ENCODE assay signal across 8 cellular contexts in genomic region chr4:1324443-1325175, GRCh38. TPM values are rescaled to one million over a fixed set of nuclear protein-coding genes. Genes with fewer than 3 reads are reported as not detected.
DNase-seq lines count a peak whose midpoint lies in the region; FAIRE-seq and TF ChIP-seq lines count a peak whose summit lies in the region.
"Not testable (repeated sequence)": the region's sequence is repeated elsewhere in the genome, so short reads cannot be mapped to it uniquely, and the experiment has no call there.

No MANE protein-coding gene starts in this region.

- H4K20me1 ChIP-seq in keratinocyte (ENCODE audit: control insufficient read depth, extremely low read depth, insufficient read depth, low read length), result not testable (repeated sequence)

- not testable (repeated sequence) for H3K27me3 ChIP-seq in bronchial epithelial cell (ENCODE audit: control insufficient read depth, insufficient read depth, low read length); keratinocyte (ENCODE audit: control insufficient read depth, extremely low read depth, insufficient read depth, low read length); neuronal stem cell (ENCODE audit: control insufficient read depth in 3 of 3, insufficient read depth in 3 of 3, low read depth in 1 of 3, low read length in 3 of 3)

- H3K4me1 ChIP-seq in keratinocyte (ENCODE audit: control insufficient read depth, extremely low read depth, insufficient read depth, low read length), result peaks cover 39% of the 10 kb centered on the region
- H3K4me1 ChIP-seq in neuronal stem cell (ENCODE audit: control insufficient read depth in 2 of 2, insufficient read depth in 1 of 2, low read depth in 1 of 2, low read length in 2 of 2), result not testable (repeated sequence)

- not testable (repeated sequence) for H4K8ac ChIP-seq in neuronal stem cell (ENCODE audit: low read depth, low read length)

- peaks cover 33% of the 10 kb centered on the region for H3K79me2 ChIP-seq in keratinocyte (ENCODE audit: control insufficient read depth, insufficient read depth, low read length)

- H3K79me1 ChIP-seq in neuronal stem cell (ENCODE audit: low read depth, low read length), result not testable (repeated sequence)

- H3K9ac ChIP-seq in keratinocyte (ENCODE audit: control insufficient read depth, extremely low read depth, insufficient read depth, low read length); neuronal stem cell (ENCODE audit: low read depth, low read length, poor library complexity): not testable (repeated sequence)

- DNase-seq in AG10803 (ENCODE audit: low read depth) (peak; percentile 35), RKO (ENCODE audit: low spot score) (peak; percentile 45), amniotic epithelial cell (ENCODE audit: low read depth) (peak; percentile 55), bronchial epithelial cell (ENCODE audit: low read depth) (peak; percentile 55), fibroblast of peridontal ligament (ENCODE audit: extremely low read depth) (peak; percentile 38), keratinocyte (ENCODE audit: low read depth, low spot score) (peak; percentile 75)
- not testable (repeated sequence) for DNase-seq in HTR-8/SVneo (ENCODE audit: insufficient read length, low spot score); neuronal stem cell (ENCODE audit: low spot score)

- H2BK12ac ChIP-seq in neuronal stem cell (ENCODE audit: low read length), result not testable (repeated sequence)

- H3K14ac ChIP-seq in neuronal stem cell (ENCODE audit: low read length), result peak overlapping the region; percentile 21

- H2BK5ac ChIP-seq in neuronal stem cell (ENCODE audit: low read length), result peak overlapping the region; percentile 53

- H2AK5ac ChIP-seq in neuronal stem cell (ENCODE audit: low read depth, low read length), result not testable (repeated sequence)

- not testable (repeated sequence) for H3K9me1 ChIP-seq in keratinocyte (ENCODE audit: control insufficient read depth, extremely low read depth, insufficient read depth, low read length)

- not testable (repeated sequence) for H4K91ac ChIP-seq in neuronal stem cell (ENCODE audit: low read depth, low read length, poor library complexity)

- H3K9me3 ChIP-seq in keratinocyte (ENCODE audit: control insufficient read depth, low read depth, low read length); neuronal stem cell (replicated peaks in 1 of 2; ENCODE audit: control insufficient read depth in 2 of 2, insufficient read depth in 1 of 2, low read depth in 1 of 2, low read length in 2 of 2): not testable (repeated sequence)

- H3K36me3 ChIP-seq in bronchial epithelial cell (ENCODE audit: control insufficient read depth, insufficient read depth, low read length) (peaks cover 36% of the 10 kb centered on the region), keratinocyte (ENCODE audit: control insufficient read depth in 2 of 2, extremely low read depth in 1 of 2, insufficient read depth in 2 of 2, low read length in 2 of 2) (peaks cover 29 to 40% of the 10 kb centered on the region in 2 experiments), neuronal stem cell (replicated peaks in 1 of 2; ENCODE audit: control insufficient read depth in 2 of 2, insufficient read depth in 2 of 2, low read length in 2 of 2) (peaks cover 32 to 88% of the 10 kb centered on the region in 2 donors)

- FAIRE-seq in HTR-8/SVneo (lab: Jason Lieb, UNC), result peak; percentile 13
- not testable (repeated sequence) for FAIRE-seq in bronchial epithelial cell (lab: Jason Lieb, UNC); keratinocyte (lab: Jason Lieb, UNC)

- peak overlapping the region; percentile 80 for H3K27ac ChIP-seq in keratinocyte (ENCODE audit: control insufficient read depth, insufficient read depth, low read length)
- not testable (repeated sequence) for H3K27ac ChIP-seq in neuronal stem cell (replicated peaks; ENCODE audit: low read length)

- H2BK15ac ChIP-seq in neuronal stem cell (ENCODE audit: low read length), result not testable (repeated sequence)

- peak overlapping the region; percentile 6 for H3K4me2 ChIP-seq in keratinocyte (ENCODE audit: control insufficient read depth, extremely low read depth, insufficient read depth, low read depth, low read length)
- H3K4me2 ChIP-seq in neuronal stem cell (ENCODE audit: insufficient read depth, low read length, poor library complexity, severe bottlenecking), result not testable (repeated sequence)

- not testable (repeated sequence) for H2BK120ac ChIP-seq in neuronal stem cell (ENCODE audit: low read depth, low read length)

- not testable (repeated sequence) for H3K4me3 ChIP-seq in AG10803 (ENCODE audit: low read length); bronchial epithelial cell (ENCODE audit: low read depth, low read length); neuronal stem cell (ENCODE audit: low read length in 2 of 2)
- H3K4me3 ChIP-seq in keratinocyte (ENCODE audit: control insufficient read depth in 2 of 3, extremely low read depth in 1 of 3, insufficient read depth in 2 of 3, low read depth in 1 of 3, low read length in 3 of 3), result peak overlapping the region in 1 of 3 experiments; percentile 31

- H3K4ac ChIP-seq in neuronal stem cell (ENCODE audit: low read length), result not testable (repeated sequence)

- H3K23ac ChIP-seq in neuronal stem cell (ENCODE audit: low read depth, low read length, poor library complexity), result peak overlapping the region; percentile 20

- 93% methylated on average over 2 of the region's 20 CpGs; no CpG with 5 or more reads in 1 of the 2 donors for WGBS in neuronal stem cell (ENCODE audit: extremely low coverage in 2 of 2, insufficient read length in 2 of 2, insufficient replicate concordance in 1 of 2), 2 donors

- dilution Hi-C loops in keratinocyte (cut with MboI; ENCODE audit: extremely low pct_ligation_motif_present, low sequenced_read_pairs), result not testable (repeated sequence)

- not testable (repeated sequence) for H2AFZ ChIP-seq in keratinocyte (ENCODE audit: control insufficient read depth, low read length); neuronal stem cell (ENCODE audit: low read length)

- TF ChIP-seq CTCF in AG10803 (conservative IDR thresholded peaks at IDR 0.05; ENCODE audit: low read length); bronchial epithelial cell (IDR thresholded peaks at IDR 0.05; ENCODE audit: insufficient read depth, low read length, severe bottlenecking); keratinocyte (optimal IDR thresholded peaks at IDR 0.05 in 1 of 3, IDR thresholded peaks at IDR 0.05 in 1 of 3, conservative IDR thresholded peaks at IDR 0.05 in 1 of 3; ENCODE audit: extremely low read depth in 1 of 3, insufficient read depth in 2 of 3, low read length in 3 of 3): not testable (repeated sequence)

- H3K18ac ChIP-seq in neuronal stem cell (ENCODE audit: low read length), result not testable (repeated sequence)

RNA-seq across cellular contexts. Expression of gene UVSSA, which starts 22.4 kb away (rescaled TPM):
- total RNA-seq in bronchial epithelial cell, result 6.9 and 8.2 TPM in 2 replicates
- 4.3 to 6.2 TPM (median 4.7 TPM) in 3 replicates for polyA plus RNA-seq in keratinocyte
- 2.1 TPM for polyA plus RNA-seq in keratinocyte (2011; ENCODE audit: low read depth)
- 2.9 and 4.5 TPM in 2 replicates for polyA plus RNA-seq in keratinocyte (2011; cell fraction: cytosol; rRNA removed)
- 22.8 and 31.7 TPM in 2 replicates for polyA plus RNA-seq in keratinocyte (2011; cell fraction: nucleus; rRNA removed)
- 5.5 and 6.2 TPM in 2 replicates for polyA plus RNA-seq in keratinocyte (2012; ENCODE audit: low replicate concordance)
- polyA minus RNA-seq in keratinocyte, result 8.6 to 12.1 TPM (median 10.3 TPM) in 3 replicates
- polyA minus RNA-seq in keratinocyte (2011; cell fraction: cytosol; rRNA and poly(A)+ RNA removed), result 6.7 TPM
- polyA minus RNA-seq in keratinocyte (2011; cell fraction: nucleus; rRNA and poly(A)+ RNA removed), result 15.9 and 20.5 TPM in 2 replicates
- polyA plus RNA-seq in neuronal stem cell (2013, experiment 1 of 2), result 8.6 TPM
- polyA plus RNA-seq in neuronal stem cell (2013, experiment 2 of 2), result 8.7 TPM

RNA-seq across cellular contexts. Expression of gene MAEA, which starts 34.9 kb away (rescaled TPM):
- total RNA-seq in bronchial epithelial cell, result 44.8 and 46.1 TPM in 2 replicates
- 89.7 to 106 TPM (median 106 TPM) in 3 replicates for polyA plus RNA-seq in keratinocyte
- 73.2 TPM for polyA plus RNA-seq in keratinocyte (2011; ENCODE audit: low read depth)
- polyA plus RNA-seq in keratinocyte (2011; cell fraction: cytosol; rRNA removed), result 61.8 and 93.8 TPM in 2 replicates
- 139 and 153 TPM in 2 replicates for polyA plus RNA-seq in keratinocyte (2011; cell fraction: nucleus; rRNA removed)
- 47.3 and 90.6 TPM in 2 replicates for polyA plus RNA-seq in keratinocyte (2012; ENCODE audit: low replicate concordance)
- polyA minus RNA-seq in keratinocyte, result 54.2 to 174 TPM (median 60.2 TPM) in 3 replicates
- 148 TPM for polyA minus RNA-seq in keratinocyte (2011; cell fraction: cytosol; rRNA and poly(A)+ RNA removed)
- 90.4 and 91.3 TPM in 2 replicates for polyA minus RNA-seq in keratinocyte (2011; cell fraction: nucleus; rRNA and poly(A)+ RNA removed)
- polyA plus RNA-seq in neuronal stem cell (2013, experiment 1 of 2), result 38.4 TPM
- 37.0 TPM for polyA plus RNA-seq in neuronal stem cell (2013, experiment 2 of 2)
